Comparison of ENCODE assay signal across 1 cellular context in the genomic region with DNA sequence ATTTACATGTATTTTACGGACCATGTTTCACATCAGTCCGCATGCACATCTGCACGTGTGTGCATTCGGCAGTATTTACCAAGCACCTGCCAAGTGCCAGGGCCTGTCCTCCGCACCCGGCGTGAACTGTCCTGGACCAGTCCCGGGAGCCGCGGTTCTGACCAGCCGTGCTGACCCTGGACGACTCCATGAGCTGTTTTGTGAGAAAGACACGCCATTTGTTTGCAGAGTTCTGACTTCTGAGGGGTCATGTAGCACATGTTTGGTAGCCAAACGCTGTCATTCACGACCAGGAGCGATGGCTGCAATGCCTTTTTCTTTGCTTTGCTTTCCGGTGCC.
TF ChIP-seq lines count a peak whose summit lies in the region.

No MANE protein-coding gene starts in this region.

TF ChIP-seq in endothelial cell of umbilical vein, 7 proteins besides CTCF, POLR2A, EP300 and RAD21:
- TF ChIP-seq, protein P1, sequence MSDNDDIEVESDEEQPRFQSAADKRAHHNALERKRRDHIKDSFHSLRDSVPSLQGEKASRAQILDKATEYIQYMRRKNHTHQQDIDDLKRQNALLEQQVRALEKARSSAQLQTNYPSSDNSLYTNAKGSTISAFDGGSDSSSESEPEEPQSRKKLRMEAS (IDR thresholded peaks at IDR 0.05; ENCODE audit: insufficient read depth, insufficient read length) = no peak
- TF ChIP-seq EZH2 (IDR thresholded peaks at IDR 0.05; ENCODE audit: borderline replicate concordance, low read depth, low read length, severe bottlenecking) = peak; percentile 68
TF ChIP-seq in endothelial cell of umbilical vein: peak in this region for 1.
